ENCODE assay signal across 22 cellular contexts in the genomic region with DNA sequence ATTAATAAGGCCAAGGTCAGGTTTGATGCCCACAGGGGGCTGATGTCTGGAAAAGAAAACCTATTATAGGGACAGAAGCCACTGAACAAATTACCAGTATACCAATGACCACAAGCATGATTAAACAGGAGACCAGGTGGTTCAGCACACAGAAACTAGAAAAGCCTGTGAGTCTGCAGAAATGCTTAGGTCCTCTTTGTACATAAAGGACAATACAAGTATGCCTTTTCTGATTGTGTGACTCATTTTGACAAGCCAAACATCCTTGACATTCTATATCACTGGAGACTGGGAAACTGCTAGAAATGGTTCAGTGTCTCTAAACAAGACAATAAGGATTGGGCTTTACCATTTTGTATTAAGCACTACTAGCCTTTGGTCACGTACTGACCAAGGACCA.
DNase-seq lines count a peak whose midpoint lies in the region; ATAC-seq, FAIRE-seq and TF ChIP-seq lines count a peak whose summit lies in the region.
"Had no signal": no experiment of that assay in that cellular context is flagged by ENCODE, and none has a peak within 500 bp of the region (broad histone marks: within the 10 kb centered on the region; RNA-seq: fewer than 3 reads in every experiment).

No MANE protein-coding gene starts in this region.

- in situ Hi-C loops in GM13977 (cut with MboI; ENCODE audit: low pct_unique_long_range_greater_than_20kb, low sequenced_read_pairs, unreplicated experiment) = no loop called here

- H3K4me3 ChIP-seq in body of pancreas (no peak overlapping the region), small intestine (ENCODE audit: low read depth in 1 of 2, low read length in 2 of 2) (no peak overlapping the region)
- H3K4me3 ChIP-seq: ascending aorta, lower lobe of right lung, PC-9, SK-N-MC, skin epidermis, suprapubic skin had no signal

- ATAC-seq in GM21786 (IDR thresholded peaks at IDR 0.05; ENCODE audit: unreplicated experiment) = peak; percentile 62
- peak; percentile 57 for ATAC-seq in foreskin keratinocyte
- ATAC-seq in body of pancreas = no peak
- ATAC-seq in GM18909 (IDR thresholded peaks at IDR 0.05; ENCODE audit: poor library complexity, unreplicated experiment) = no peak
- ATAC-seq: lower lobe of right lung had no signal

- FAIRE-seq in small intestine (lab: Jason Lieb, UNC) = no peak
- FAIRE-seq: H1 had no signal

- H3K27ac ChIP-seq in foreskin keratinocyte = no peak overlapping the region
- no peak overlapping the region for H3K27ac ChIP-seq in body of pancreas
- H3K27ac ChIP-seq in small intestine (ENCODE audit: low read depth in 1 of 2, low read length in 1 of 2) = no peak overlapping the region
- H3K27ac ChIP-seq: ascending aorta, lower lobe of right lung, parathyroid adenoma, PC-9, SK-N-MC, skin epidermis, suprapubic skin had no signal

- H3K4me1 ChIP-seq in foreskin keratinocyte (no peaks in the 10 kb centered on the region), body of pancreas (no peaks in the 10 kb centered on the region), small intestine (ENCODE audit: control insufficient read depth in 2 of 2, insufficient read depth in 1 of 2, low read depth in 1 of 2, low read length in 1 of 2) (no peaks in the 10 kb centered on the region)
- H3K4me1 ChIP-seq: ascending aorta, lower lobe of right lung, suprapubic skin had no signal

- TF ChIP-seq POLR2A in body of pancreas (IDR thresholded peaks at IDR 0.05) = no peak

- H3K9me3 ChIP-seq in body of pancreas (no peaks in the 10 kb centered on the region), small intestine (ENCODE audit: control insufficient read depth, low read depth) (no peaks in the 10 kb centered on the region)
- H3K9me3 ChIP-seq: ascending aorta, lower lobe of right lung, suprapubic skin had no signal

- WGBS in body of pancreas, 2 donors = 100% methylated on average over 1 of the region's 1 CpG
- WGBS in small intestine, 3 donors = 90 to 100% (median 97%) methylated on average over 1 of the region's 1 CpG

- intact Hi-C loops in body of pancreas (cut with DNase I) = no loop called here

- H3K27me3 ChIP-seq in foreskin keratinocyte (no peaks in the 10 kb centered on the region), body of pancreas (no peaks in the 10 kb centered on the region), small intestine (ENCODE audit: control insufficient read depth in 2 of 2, insufficient read depth in 2 of 2, low read length in 2 of 2) (no peaks in the 10 kb centered on the region)
- H3K27me3 ChIP-seq: ascending aorta, suprapubic skin had no signal

- TF ChIP-seq CTCF in GM13977 (IDR thresholded peaks at IDR 0.05; ENCODE audit: extremely low read depth, insufficient read depth, missing control alignments) = no peak
- TF ChIP-seq CTCF in foreskin keratinocyte (conservative IDR thresholded peaks at IDR 0.05) = no peak
- no peak for TF ChIP-seq CTCF in body of pancreas (IDR thresholded peaks at IDR 0.05)

- DNase-seq in GM13977 (ENCODE audit: low spot score) = peak; percentile 11
- peak; percentile 9 for DNase-seq in NCI-H69 (lab: John Stamatoyannopoulos, UW)
- DNase-seq in foreskin keratinocyte = peak in 1 of 2 donors; percentile 32
- no peak for DNase-seq in body of pancreas
- DNase-seq in small intestine = no peak
- DNase-seq: activated CD4-positive, alpha-beta T cell treated with anti-CD3 and anti-CD28 coated beads for 48 hours; activated CD8-positive, alpha-beta memory T cell treated with anti-CD3 and anti-CD28 coated beads, Interleukin-2, amount 50 U/mL, for 4 hours; activated naive CD4-positive, alpha-beta T cell; cortex of kidney; glutamatergic neuron; lower lobe of right lung; NCI-H2081 treated with DMSO at 0.1 percent for 48 hours; NCI-H526 treated with DMSO at 0.1 percent for 48 hours had no signal

- H3K36me3 ChIP-seq in body of pancreas (replicated peaks in 1 of 2; ENCODE audit: insufficient read depth in 1 of 2, low read depth in 2 of 2) (no peaks in the 10 kb centered on the region), small intestine (ENCODE audit: control insufficient read depth in 2 of 2, insufficient read depth in 2 of 2, low read length in 2 of 2) (peaks cover 0 to 2% of the 10 kb centered on the region in 2 donors)

Comparison
In these comparisons a context has a peak if more than half of its experiments do, and no peak if none do; other contexts are left out.
1. DNase-seq: peak in GM13977 (single experiment) and NCI-H69 (single experiment); none in body of pancreas (0 of 4) and small intestine (single experiment).
2. ATAC-seq: peak in GM21786 (single experiment) and foreskin keratinocyte (single experiment); none in body of pancreas (single experiment) and GM18909 (single experiment).